ENCODE assay signal across 1 cellular context in genomic region chr5:152072076-152072475, GRCh38.
TF ChIP-seq lines count a peak whose summit lies in the region.

No MANE protein-coding gene starts in this region.

TF ChIP-seq in GM23338, 12 proteins besides CTCF, POLR2A, EP300 and RAD21 (continued from another document):
- no peak for TF ChIP-seq ZNF462 (CRISPR knock-in tag; IDR thresholded peaks at IDR 0.05)
- TF ChIP-seq CREB1 (CRISPR knock-in tag; IDR thresholded peaks at IDR 0.05; ENCODE audit: low read depth): no peak
- no peak for TF ChIP-seq REST (IDR thresholded peaks at IDR 0.05; ENCODE audit: unreplicated experiment)
- no peak for TF ChIP-seq ZNF114 (CRISPR knock-in tag; IDR thresholded peaks at IDR 0.05)
